ENCODE assay signal across 7 cellular contexts in genomic region chr14:95523818-95524448, GRCh38. TPM values are rescaled to one million over a fixed set of nuclear protein-coding genes. Genes with fewer than 3 reads are reported as not detected.
DNase-seq lines count a peak whose midpoint lies in the region; ATAC-seq and TF ChIP-seq lines count a peak whose summit lies in the region.

No MANE protein-coding gene starts in this region.

- peak overlapping the region; percentile 7 for H3K4me2 ChIP-seq in fibroblast of lung (ENCODE audit: extremely low read depth, insufficient read depth, low read length)

- peaks cover 1% of the 10 kb centered on the region for H3K79me2 ChIP-seq in fibroblast of lung (ENCODE audit: control insufficient read depth, insufficient read depth, low read length)

- H3K4me1 ChIP-seq in fibroblast of lung (ENCODE audit: control insufficient read depth, extremely low read depth, insufficient read depth, low read length): peaks cover 24% of the 10 kb centered on the region

- H3K9me3 ChIP-seq in fibroblast of lung (ENCODE audit: control insufficient read depth, insufficient read depth, low read depth, low read length) (no peaks in the 10 kb centered on the region), MG63 (no peaks in the 10 kb centered on the region)

- ATAC-seq in HG02642 (IDR thresholded peaks at IDR 0.05; ENCODE audit: poor library complexity, unreplicated experiment): no peak
- no peak for ATAC-seq in HG03432 (IDR thresholded peaks at IDR 0.05; ENCODE audit: unreplicated experiment)

- H3K27ac ChIP-seq in fibroblast of lung (ENCODE audit: insufficient read depth, low read length): peak overlapping the region; percentile 24

- TF ChIP-seq CTCF in fibroblast of lung (conservative IDR thresholded peaks at IDR 0.05 in 1 of 2, IDR thresholded peaks at IDR 0.05 in 1 of 2; ENCODE audit: low read depth in 1 of 2, low read length in 2 of 2): no peak

- H3K9ac ChIP-seq in fibroblast of lung (ENCODE audit: insufficient read depth, low read length): no peak overlapping the region

- no peaks in the 10 kb centered on the region for H4K20me1 ChIP-seq in fibroblast of lung (ENCODE audit: control insufficient read depth, extremely low read depth, insufficient read depth, low read length)

- H3K27me3 ChIP-seq in fibroblast of lung (ENCODE audit: control insufficient read depth, insufficient read depth, low read length) (no peaks in the 10 kb centered on the region), MG63 (no peaks in the 10 kb centered on the region)

- H3K4me3 ChIP-seq in fibroblast of lung (replicated peaks in 1 of 4; ENCODE audit: control extremely low read depth in 1 of 4, insufficient read depth in 1 of 4, low read depth in 3 of 4, low read length in 4 of 4): no peak overlapping the region
- H3K4me3 ChIP-seq in MG63: no peak overlapping the region

- no peak overlapping the region for H2AFZ ChIP-seq in fibroblast of lung (ENCODE audit: low read length)

- H3K36me3 ChIP-seq in fibroblast of lung (ENCODE audit: control insufficient read depth, insufficient read depth, low read length) (no peaks in the 10 kb centered on the region), MG63 (no peaks in the 10 kb centered on the region)

- DNase-seq in LHCN-M2 (ENCODE audit: low read depth) (peak; percentile 16), fibroblast of lung (ENCODE audit: low read depth in 2 of 2) (peak in 1 of 2 donors; percentile 90), MG63 (no peak)
- peak; percentile 45 to 56 for DNase-seq in activated CD4-positive, alpha-beta T cell treated with anti-CD3 and anti-CD28 coated beads, Interleukin-2, amount 50 U/mL, for 48 hours
- DNase-seq in stimulated activated naive CD4-positive, alpha-beta T cell treated with Interleukin-2 at 50 U/mL for 16 hours (lab: John Stamatoyannopoulos, UW): peak; percentile 35

RNA-seq across cellular contexts. Expression of gene SYNE3, which starts 7.5 kb away (rescaled TPM):
- 8.4 and 12.5 TPM in 2 replicates for total RNA-seq in LHCN-M2 (2014; rRNA removed)
- 3.2 TPM for polyA plus RNA-seq in LHCN-M2 (2012)
- total RNA-seq in fibroblast of lung: 15.9 and 24.1 TPM in 2 replicates
- polyA plus RNA-seq in fibroblast of lung: 4.9 and 8.7 TPM in 2 replicates
- 5.8 and 7.4 TPM in 2 replicates for polyA plus RNA-seq in fibroblast of lung (2012)
- 15.2 and 31.5 TPM in 2 replicates for polyA minus RNA-seq in fibroblast of lung (ENCODE audit: low replicate concordance)
- 2.8 TPM in 2 replicates for total RNA-seq in MG63 (2014; rRNA removed; shearing (Covaris generic); ENCODE audit: low replicate concordance)

RNA-seq across cellular contexts. Expression of gene GLRX5, which starts 10.9 kb away (rescaled TPM):
- total RNA-seq in LHCN-M2 (2014; rRNA removed) (39.9 and 46.9 TPM in 2 replicates), fibroblast of lung (28.4 and 28.5 TPM in 2 replicates)
- polyA plus RNA-seq in LHCN-M2 (2012): 37.3 TPM
- 47.6 and 53.5 TPM in 2 replicates for polyA plus RNA-seq in fibroblast of lung
- polyA plus RNA-seq in fibroblast of lung (2012): 38.1 and 43.4 TPM in 2 replicates
- polyA minus RNA-seq in fibroblast of lung (ENCODE audit: low replicate concordance): 3.4 and 8.7 TPM in 2 replicates
- 31.5 and 38.1 TPM in 2 replicates for total RNA-seq in MG63 (2014; rRNA removed; shearing (Covaris generic); ENCODE audit: low replicate concordance)
